In the genomic region with DNA sequence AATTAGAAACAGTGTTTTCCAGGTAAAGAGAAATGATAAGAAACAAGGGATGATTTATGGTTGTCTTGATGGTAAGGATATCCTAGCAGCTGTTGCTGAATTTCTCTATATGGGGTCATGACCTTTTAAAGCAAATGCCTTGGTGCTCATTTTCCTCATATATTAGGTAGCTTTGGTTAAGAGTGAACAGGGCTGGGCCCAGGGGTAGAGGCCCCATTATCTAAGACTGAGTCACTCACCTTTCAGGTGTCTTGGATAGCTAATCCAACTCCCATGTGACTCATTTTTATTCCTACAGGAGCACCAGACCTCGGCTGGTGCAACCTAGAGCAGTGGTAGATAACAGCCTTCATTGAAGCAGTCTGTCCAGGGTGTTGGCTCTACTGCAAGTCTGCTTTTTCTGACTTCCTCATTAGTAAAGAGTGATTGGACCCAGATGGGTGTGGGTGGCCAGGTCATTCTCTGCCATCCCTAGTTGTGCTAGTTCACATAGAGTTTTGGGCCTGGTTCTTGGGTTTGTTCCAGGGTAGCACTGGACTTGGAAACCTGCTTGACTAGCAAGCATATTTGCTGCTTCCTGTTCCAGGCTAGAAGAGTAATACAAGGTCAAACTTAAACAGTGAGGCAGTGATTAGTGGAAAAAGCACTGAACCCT, we compare ENCODE assay signal across 8 cellular contexts. TPM values are rescaled to one million over a fixed set of nuclear protein-coding genes. Genes with fewer than 3 reads are reported as not detected.
DNase-seq lines count a peak whose midpoint lies in the region; ATAC-seq and TF ChIP-seq lines count a peak whose summit lies in the region.

No MANE protein-coding gene starts in this region.

- TF ChIP-seq CTCF in heart right ventricle (IDR thresholded peaks at IDR 0.05) (no peak), spleen (IDR thresholded peaks at IDR 0.05 in 8 of 11, conservative IDR thresholded peaks at IDR 0.05 in 3 of 11) (no peak)

- DNase-seq in stimulated activated naive CD8-positive, alpha-beta T cell treated with anti-CD3 and anti-CD28 coated beads, Interleukin-15, Interleukin-2, amounts not matched to agents 100 U/mL and 50 U/mL, for 24 hours = no peak
- no peak for DNase-seq in stimulated activated naive CD8-positive, alpha-beta T cell treated with anti-CD3 and anti-CD28 coated beads, Interleukin-15, amount 100 ng/mL, for 72 hours
- DNase-seq in activated CD8-positive, alpha-beta T cell treated with anti-CD3 and anti-CD28 coated beads, Interleukin-2, amount 10 ng/mL, durations not matched to agents 7 days and 5 days = no peak
- DNase-seq in heart right ventricle (peak in 1 of 2 donors; percentile 55), spleen (no peak), NCI-H1105 (lab: John Stamatoyannopoulos, UW) (no peak), GM19238 (ENCODE audit: insufficient read length, low spot score) (no peak)

- CTCF ChIA-PET in activated CD8-positive, alpha-beta T cell treated with anti-CD3 and anti-CD28 coated beads, Interleukin-2, amount 10 ng/mL, durations not matched to agents 7 days and 5 days (lab: Charles Lee) = interaction anchor here (1.1 to 5.8 kb wide), 10 partner anchors 26 to 725 kb away, joined by 3 to 113 read pairs (median 28); a partner anchor contains a TSS

- H3K9me3 Mint-ChIP-seq in stimulated activated naive CD8-positive, alpha-beta T cell treated with anti-CD3 and anti-CD28 coated beads, Interleukin-15, amount 100 ng/mL, for 72 hours = no peaks in the 10 kb centered on the region
- H3K9me3 Mint-ChIP-seq in activated CD8-positive, alpha-beta T cell treated with anti-CD3 and anti-CD28 coated beads, Interleukin-2, amount 10 ng/mL, durations not matched to agents 7 days and 5 days (ENCODE audit: insufficient read depth) = no peaks in the 10 kb centered on the region

- H3K27me3 ChIP-seq in heart right ventricle (no peaks in the 10 kb centered on the region), spleen (replicated peaks in 1 of 7) (no peaks in the 10 kb centered on the region)

- H3K4me1 ChIP-seq in heart right ventricle (peaks cover 16 to 83% (median 58%) of the 10 kb centered on the region in 9 donors), spleen (peaks cover 45 to 81% (median 65%) of the 10 kb centered on the region in 6 donors)

- no peaks in the 10 kb centered on the region for H3K27me3 Mint-ChIP-seq in stimulated activated naive CD8-positive, alpha-beta T cell treated with anti-CD3 and anti-CD28 coated beads, Interleukin-15, amount 100 ng/mL, for 72 hours
- H3K27me3 Mint-ChIP-seq in activated CD8-positive, alpha-beta T cell treated with anti-CD3 and anti-CD28 coated beads, Interleukin-2, amount 10 ng/mL, durations not matched to agents 7 days and 5 days (ENCODE audit: low read depth) = no peaks in the 10 kb centered on the region

- TF ChIP-seq POLR2A in spleen (IDR thresholded peaks at IDR 0.05) = no peak

- POLR2A ChIA-PET in activated CD8-positive, alpha-beta T cell treated with anti-CD3 and anti-CD28 coated beads, Interleukin-2, amount 10 ng/mL, durations not matched to agents 7 days and 5 days (lab: Charles Lee) = interaction anchor here (0.6 to 3.0 kb wide), 2 partner anchors 57 to 636 kb away, joined by 4 to 28 read pairs; a partner anchor contains a TSS

- H3K4me1 Mint-ChIP-seq in stimulated activated naive CD8-positive, alpha-beta T cell treated with anti-CD3 and anti-CD28 coated beads, Interleukin-15, amount 100 ng/mL, for 72 hours = peaks cover 34% of the 10 kb centered on the region
- H3K4me1 Mint-ChIP-seq in activated CD8-positive, alpha-beta T cell treated with anti-CD3 and anti-CD28 coated beads, Interleukin-2, amount 10 ng/mL, durations not matched to agents 7 days and 5 days (ENCODE audit: low read depth) = peaks cover 50% of the 10 kb centered on the region

- peaks cover 31% of the 10 kb centered on the region for H3K36me3 Mint-ChIP-seq in activated CD8-positive, alpha-beta T cell treated with anti-CD3 and anti-CD28 coated beads, Interleukin-2, amount 10 ng/mL, durations not matched to agents 7 days and 5 days (ENCODE audit: low read depth)

- intact Hi-C loops in heart right ventricle (cut with DNase I) (loop anchor here in 4 of 10 donors (1.0 to 5.0 kb wide), 2 partner anchors 37 kb away; a partner anchor contains a TSS), spleen (cut with DNase I; ENCODE audit: low total_unique reads) (loop anchor here (10.0 kb wide), 1 partner anchor 134 kb away; a partner anchor contains a TSS)

- H3K4me3 ChIP-seq in heart right ventricle (no peak overlapping the region), spleen (no peak overlapping the region)

- H3K36me3 ChIP-seq in heart right ventricle (peaks cover 0 to 82% (median 60%) of the 10 kb centered on the region in 9 donors), spleen (peaks cover 0 to 75% (median 38%) of the 10 kb centered on the region in 6 donors)

- H3K27ac ChIP-seq in heart right ventricle (peak overlapping the region in 9 of 10 donors; percentile 59 to 81 (median 73)), spleen (peak overlapping the region; percentile 27 to 83 (median 74))

- WGBS in heart right ventricle, 2 donors = 4 to 10% methylated on average over 1 of the region's 1 CpG
- WGBS in spleen, 5 donors = 14 to 52% (median 40%) methylated on average over 1 of the region's 1 CpG

- ATAC-seq in stimulated activated naive CD8-positive, alpha-beta T cell treated with anti-CD3 and anti-CD28 coated beads, Interleukin-15, Interleukin-2, amounts not matched to agents 100 U/mL and 50 U/mL, for 24 hours = peak; percentile 23
- ATAC-seq in stimulated activated naive CD8-positive, alpha-beta T cell treated with anti-CD3 and anti-CD28 coated beads, Interleukin-15, amount 100 ng/mL, for 72 hours = no peak
- ATAC-seq in activated CD8-positive, alpha-beta T cell treated with anti-CD3 and anti-CD28 coated beads, Interleukin-2, amount 10 ng/mL, durations not matched to agents 7 days and 5 days = no peak
- ATAC-seq in heart right ventricle (peak; percentile 41 to 89 (median 68)), GM19351 (IDR thresholded peaks at IDR 0.05; ENCODE audit: unreplicated experiment) (no peak)

- no peak overlapping the region for H3K4me3 Mint-ChIP-seq in stimulated activated naive CD8-positive, alpha-beta T cell treated with anti-CD3 and anti-CD28 coated beads, Interleukin-15, amount 100 ng/mL, for 72 hours
- H3K4me3 Mint-ChIP-seq in activated CD8-positive, alpha-beta T cell treated with anti-CD3 and anti-CD28 coated beads, Interleukin-2, amount 10 ng/mL, durations not matched to agents 7 days and 5 days = no peak overlapping the region

- H3K27ac Mint-ChIP-seq in stimulated activated naive CD8-positive, alpha-beta T cell treated with anti-CD3 and anti-CD28 coated beads, Interleukin-15, amount 100 ng/mL, for 72 hours = peak overlapping the region in 1 of 2 donors; percentile 74
- H3K27ac Mint-ChIP-seq in activated CD8-positive, alpha-beta T cell treated with anti-CD3 and anti-CD28 coated beads, Interleukin-2, amount 10 ng/mL, durations not matched to agents 7 days and 5 days = peak overlapping the region; percentile 78

- H3K9me3 ChIP-seq in heart right ventricle (no peaks in the 10 kb centered on the region), spleen (no peaks in the 10 kb centered on the region)

RNA-seq across cellular contexts. Expression of a gene that starts 37.4 kb away (rescaled TPM):
- total RNA-seq in activated CD8-positive, alpha-beta T cell treated with anti-CD3 and anti-CD28 coated beads, Interleukin-2, amount 10 ng/mL, durations not matched to agents 7 days and 5 days = 1 to 10 TPM; 6.8 to 8.4 TPM
- total RNA-seq in heart right ventricle = 10 to 100 TPM; 56.7 to 85.6 (median 65.2) TPM
- polyA plus RNA-seq in heart right ventricle = 10 to 100 TPM; 28.9 to 30.7 TPM
- 100 to 1,000 TPM in 6 of 7 donors, 10 to 100 TPM in 1; 89.4 to 227 (median 130) TPM for total RNA-seq in spleen
- 10 to 100 TPM; 12.0 to 24.6 (median 13.0) TPM for polyA plus RNA-seq in spleen

RNA-seq across cellular contexts. Expression of a gene that starts 47.4 kb away (rescaled TPM):
- total RNA-seq in activated CD8-positive, alpha-beta T cell treated with anti-CD3 and anti-CD28 coated beads, Interleukin-2, amount 10 ng/mL, durations not matched to agents 7 days and 5 days = not detected
- total RNA-seq in heart right ventricle = not detected
- not detected for polyA plus RNA-seq in heart right ventricle
- not detected for total RNA-seq in spleen
- not detected for polyA plus RNA-seq in spleen

RNA-seq across cellular contexts. Expression of a gene that starts 57.7 kb away (rescaled TPM):
- total RNA-seq in activated CD8-positive, alpha-beta T cell treated with anti-CD3 and anti-CD28 coated beads, Interleukin-2, amount 10 ng/mL, durations not matched to agents 7 days and 5 days = 100 to 1,000 TPM; 204 to 210 TPM
- total RNA-seq in heart right ventricle (10 to 100 TPM; 69.8 to 99.0 (median 77.5) TPM), spleen (100 to 1,000 TPM in 4 of 7 donors, 10 to 100 TPM in 3; 79.1 to 119 (median 104) TPM)
- polyA plus RNA-seq in heart right ventricle (10 to 100 TPM; 76.8 to 93.7 TPM), spleen (100 to 1,000 TPM; 175 to 247 (median 245) TPM)

Comparison
In these comparisons a context has a peak if more than half of its experiments do, and no peak if none do; other contexts are left out.
1. ATAC-seq: peak in stimulated activated naive CD8-positive, alpha-beta T cell treated with anti-CD3 and anti-CD28 coated beads, Interleukin-15, Interleukin-2, amounts not matched to agents 100 U/mL and 50 U/mL, for 24 hours (single experiment) and heart right ventricle (8 of 8); none in stimulated activated naive CD8-positive, alpha-beta T cell treated with anti-CD3 and anti-CD28 coated beads, Interleukin-15, amount 100 ng/mL, for 72 hours (single experiment), activated CD8-positive, alpha-beta T cell treated with anti-CD3 and anti-CD28 coated beads, Interleukin-2, amount 10 ng/mL, durations not matched to agents 7 days and 5 days (single experiment) and GM19351 (single experiment).
2. RNA of a gene that starts 37.4 kb away (total RNA-seq): 89.4 to 227 TPM in spleen and 56.7 to 85.6 TPM in heart right ventricle; 6.8 to 8.4 TPM in activated CD8-positive, alpha-beta T cell treated with anti-CD3 and anti-CD28 coated beads, Interleukin-2, amount 10 ng/mL, durations not matched to agents 7 days and 5 days; every median in the first group is over 4 times any median in the second.